In genomic region chr10:28378986-28379585, GRCh38 we compare ENCODE assay signal across 22 cellular contexts.
DNase-seq lines count a peak whose midpoint lies in the region; ATAC-seq, FAIRE-seq and TF ChIP-seq lines count a peak whose summit lies in the region.
"Had no signal": no experiment of that assay in that cellular context is flagged by ENCODE, and none has a peak within 500 bp of the region (broad histone marks: within the 10 kb centered on the region; RNA-seq: fewer than 3 reads in every experiment).

No MANE protein-coding gene starts in this region.

- H3K4me1 Mint-ChIP-seq in naive thymus-derived CD4-positive, alpha-beta T cell: peaks cover 10 to 53% (median 36%) of the 10 kb centered on the region in 7 donors
- H3K4me1 Mint-ChIP-seq in activated CD8-positive, alpha-beta T cell treated with anti-CD3 and anti-CD28 coated beads for 36 hours (ENCODE audit: low read depth): peaks cover 25% of the 10 kb centered on the region

- TF ChIP-seq EP300 in HepG2 (IDR thresholded peaks at IDR 0.05; ENCODE audit: low read depth in 2 of 2, low read length in 2 of 2) (no peak), HepG2 (CRISPR knock-in tag; IDR thresholded peaks at IDR 0.05; ENCODE audit: borderline replicate concordance) (no peak)

- intact Hi-C loops in HepG2 (cut with micrococcal nuclease; ENCODE audit: unreplicated experiment): no loop called here
- intact Hi-C loops in right lobe of liver (cut with DNase I): no loop called here
- intact Hi-C loops in naive thymus-derived CD4-positive, alpha-beta T cell (cut with micrococcal nuclease): no loop called here
- intact Hi-C loops in activated CD8-positive, alpha-beta T cell treated with anti-CD3 and anti-CD28 coated beads for 36 hours (cut with micrococcal nuclease): no loop called here

- peak overlapping the region; percentile 89 for H3K27ac ChIP-seq in HepG2 (ENCODE audit: extremely low read length, insufficient read depth, low read length)
- H3K27ac ChIP-seq in right lobe of liver: no peak overlapping the region
- no peak overlapping the region for H3K27ac ChIP-seq in naive thymus-derived CD4-positive, alpha-beta T cell (ENCODE audit: low read depth, low read length)
- H3K27ac ChIP-seq: GM23248, SK-N-MC had no signal

- H3K36me3 ChIP-seq in HepG2 (replicated peaks in 1 of 2; ENCODE audit: control insufficient read depth in 1 of 2, insufficient read depth in 2 of 2, low read length in 2 of 2) (no peaks in the 10 kb centered on the region), right lobe of liver (no peaks in the 10 kb centered on the region)
- no peaks in the 10 kb centered on the region for H3K36me3 ChIP-seq in naive thymus-derived CD4-positive, alpha-beta T cell (ENCODE audit: control insufficient read depth in 2 of 3, insufficient read depth in 3 of 3, low read length in 3 of 3)
- H3K36me3 ChIP-seq: BE2C had no signal

- no peak for FAIRE-seq in HepG2 (lab: Jason Lieb, UNC)
- FAIRE-seq: GM12891, GM18507, RCC 7860 had no signal

- H3K4me3 ChIP-seq in HepG2 (replicated peaks in 1 of 3; ENCODE audit: insufficient read depth in 1 of 3, low read depth in 2 of 3, low read length in 3 of 3): no peak overlapping the region
- no peak overlapping the region for H3K4me3 ChIP-seq in right lobe of liver
- no peak overlapping the region for H3K4me3 ChIP-seq in naive thymus-derived CD4-positive, alpha-beta T cell (ENCODE audit: low read length)
- H3K4me3 ChIP-seq: GM23248, SK-N-MC had no signal

- H2AFZ ChIP-seq in HepG2 (ENCODE audit: low read length): no peak overlapping the region
- H2AFZ ChIP-seq: GM23248 had no signal

- peaks cover 0 to 10% (median 0%) of the 10 kb centered on the region in 5 donors for H3K27me3 Mint-ChIP-seq in naive thymus-derived CD4-positive, alpha-beta T cell
- no peaks in the 10 kb centered on the region for H3K27me3 Mint-ChIP-seq in activated CD8-positive, alpha-beta T cell treated with anti-CD3 and anti-CD28 coated beads for 36 hours

- no peaks in the 10 kb centered on the region for H4K20me1 ChIP-seq in HepG2 (ENCODE audit: insufficient read depth, low read length)

- H3K4me1 ChIP-seq in HepG2 (ENCODE audit: insufficient read depth, low read length): peaks cover 69% of the 10 kb centered on the region
- H3K4me1 ChIP-seq in right lobe of liver: peaks cover 0 to 5% (median 0%) of the 10 kb centered on the region in 4 donors
- H3K4me1 ChIP-seq in naive thymus-derived CD4-positive, alpha-beta T cell (ENCODE audit: control insufficient read depth in 2 of 2, insufficient read depth in 2 of 2, low read length in 2 of 2): peaks cover 0 to 16% of the 10 kb centered on the region in 2 donors
- H3K4me1 ChIP-seq: BE2C had no signal

- BruUV-seq in HepG2 (replicated peaks; lab: Mats Ljungman, UMichigan): no TSS peak

- peak overlapping the region in 1 of 10 donors; percentile 41 for H3K4me3 Mint-ChIP-seq in naive thymus-derived CD4-positive, alpha-beta T cell
- no peak overlapping the region for H3K4me3 Mint-ChIP-seq in activated CD8-positive, alpha-beta T cell treated with anti-CD3 and anti-CD28 coated beads for 36 hours

- TF ChIP-seq POLR2A in HepG2 (IDR thresholded peaks at IDR 0.05; ENCODE audit: insufficient read depth in 1 of 2, low read depth in 2 of 2, low read length in 2 of 2) (no peak), right lobe of liver (IDR thresholded peaks at IDR 0.05) (no peak)

- H3K27me3 ChIP-seq in HepG2 (ENCODE audit: control insufficient read depth in 1 of 2, insufficient read depth in 2 of 2, low read length in 2 of 2): no peaks in the 10 kb centered on the region
- no peaks in the 10 kb centered on the region for H3K27me3 ChIP-seq in right lobe of liver
- H3K27me3 ChIP-seq in naive thymus-derived CD4-positive, alpha-beta T cell (ENCODE audit: control insufficient read depth in 2 of 2, insufficient read depth in 2 of 2, low read length in 2 of 2): no peaks in the 10 kb centered on the region

- CTCF ChIA-PET in HepG2 (lab: Yijun Ruan, JAX; ENCODE audit: low intra/inter-chr PET ratio, low total read pairs): no interaction called here
- CTCF ChIA-PET in naive thymus-derived CD4-positive, alpha-beta T cell (lab: Charles Lee): interaction anchor here (0.6 to 10.1 kb wide), 7 partner anchors 12 to 973 kb away, joined by 3 to 210 read pairs (median 33); partner anchors contain the start of gene MPP7
- CTCF ChIA-PET in activated CD8-positive, alpha-beta T cell treated with anti-CD3 and anti-CD28 coated beads for 36 hours (lab: Charles Lee): interaction anchor here (1.5 to 8.9 kb wide), 10 partner anchors 12 to 137 kb away, joined by 4 to 202 read pairs (median 55); partner anchors contain the start of gene MPP7

- no peaks in the 10 kb centered on the region for H3K36me3 Mint-ChIP-seq in naive thymus-derived CD4-positive, alpha-beta T cell
- H3K36me3 Mint-ChIP-seq in activated CD8-positive, alpha-beta T cell treated with anti-CD3 and anti-CD28 coated beads for 36 hours (ENCODE audit: low read depth): no peaks in the 10 kb centered on the region

- no peak for TF ChIP-seq RAD21 in HepG2 (CRISPR knock-in tag; IDR thresholded peaks at IDR 0.05)

- POLR2A ChIA-PET in HepG2 (lab: Yijun Ruan, JAX): interaction anchor here (3.1 kb wide), 1 partner anchor 76 kb away, joined by 30 read pairs; the partner anchor contains the start of gene MPP7
- POLR2A ChIA-PET in naive thymus-derived CD4-positive, alpha-beta T cell (lab: Charles Lee): interaction anchor here (0.7 to 5.7 kb wide), 9 partner anchors 9 to 200 kb away, joined by 3 to 88 read pairs (median 7); partner anchors contain the start of gene MPP7
- POLR2A ChIA-PET in activated CD8-positive, alpha-beta T cell treated with anti-CD3 and anti-CD28 coated beads for 36 hours (lab: Charles Lee): interaction anchor here (0.7 to 1.7 kb wide), 2 partner anchors 45 to 77 kb away, joined by 3 to 6 read pairs; no protein-coding TSS in a partner anchor

- H3K27ac Mint-ChIP-seq in naive thymus-derived CD4-positive, alpha-beta T cell: peak overlapping the region in 8 of 9 donors; percentile 33 to 94 (median 71)
- no peak overlapping the region for H3K27ac Mint-ChIP-seq in activated CD8-positive, alpha-beta T cell treated with anti-CD3 and anti-CD28 coated beads for 36 hours

- H3K79me2 ChIP-seq in HepG2 (ENCODE audit: insufficient read depth, low read length): no peaks in the 10 kb centered on the region

- ATAC-seq in HepG2 (no peak), right lobe of liver (no peak), HG03378 (IDR thresholded peaks at IDR 0.05; ENCODE audit: unreplicated experiment) (no peak)
- no peak for ATAC-seq in naive thymus-derived CD4-positive, alpha-beta T cell
- ATAC-seq in activated CD8-positive, alpha-beta T cell treated with anti-CD3 and anti-CD28 coated beads for 36 hours: no peak

- in situ Hi-C loops in HepG2 (cut with HindIII; ENCODE audit: extremely low pct_ligation_motif_present, low pct_unique_long_range_greater_than_20kb): loop anchor here (25.0 kb wide), 2 partner anchors 642 to 817 kb away; partner anchors contain the start of gene MKX

- H3K9ac ChIP-seq in HepG2 (ENCODE audit: insufficient read depth, low read depth, low read length): 0 out of 2 replicates have a peak overlapping the region, but pooled peaks have one; percentile 0
- H3K9ac ChIP-seq: GM23248 had no signal

- H3K9me3 ChIP-seq in HepG2 (ENCODE audit: low read length) (no peaks in the 10 kb centered on the region), right lobe of liver (no peaks in the 10 kb centered on the region)
- H3K9me3 ChIP-seq in naive thymus-derived CD4-positive, alpha-beta T cell (ENCODE audit: control insufficient read depth in 2 of 3, low read length in 3 of 3): no peaks in the 10 kb centered on the region
- H3K9me3 ChIP-seq: BE2C had no signal

- no peak overlapping the region for H3K4me2 ChIP-seq in HepG2 (ENCODE audit: low read depth, low read length)

- WGBS in HepG2 (ENCODE audit: low lambda C conversion rate): 85% methylated on average over 8 of the region's 8 CpGs
- WGBS in right lobe of liver (ENCODE audit: insufficient coverage, low coverage, low lambda C conversion rate, missing lambda C conversion rate): 79% methylated on average over 6 of the region's 8 CpGs

- DNase-seq in HepG2 (ENCODE audit: low spot score) (no peak), right lobe of liver (no peak), cerebellar cortex (ENCODE audit: low spot score) (peak; percentile 92), NCI-H2081 treated with DMSO at 0.1 percent for 48 hours (lab: John Stamatoyannopoulos, UW) (no peak)
- DNase-seq in naive thymus-derived CD4-positive, alpha-beta T cell: no peak
- no peak for DNase-seq in activated CD8-positive, alpha-beta T cell treated with anti-CD3 and anti-CD28 coated beads for 36 hours
- DNase-seq in activated naive CD4-positive, alpha-beta T cell treated with anti-CD3 and anti-CD28 coated beads, Interleukin-2, amount 50 U/mL, for 16 hours: no peak
- DNase-seq: 8988T, BE2C, DND-41, GDM1, GM23248, KG1, NCI-H1436 treated with DMSO at 0.1 percent for 48 hours, NCI-H226, NCI-H524 treated with DMSO at 0.1 percent for 48 hours, Right ventricle myocardium superior had no signal

- no peaks in the 10 kb centered on the region for H3K9me3 Mint-ChIP-seq in naive thymus-derived CD4-positive, alpha-beta T cell
- H3K9me3 Mint-ChIP-seq in activated CD8-positive, alpha-beta T cell treated with anti-CD3 and anti-CD28 coated beads for 36 hours: no peaks in the 10 kb centered on the region

- TF ChIP-seq CTCF in HepG2 (CRISPR knock-in tag; IDR thresholded peaks at IDR 0.05) (no peak), right lobe of liver (IDR thresholded peaks at IDR 0.05) (no peak)
- TF ChIP-seq CTCF in activated CD8-positive, alpha-beta T cell treated with anti-CD3 and anti-CD28 coated beads for 36 hours (IDR thresholded peaks at IDR 0.05): no peak

TF ChIP-seq in HepG2, 621 proteins besides CTCF, POLR2A, EP300 and RAD21 (continues in another document):
- no peak for TF ChIP-seq ZBTB10 (CRISPR knock-in tag; IDR thresholded peaks at IDR 0.05; ENCODE audit: borderline replicate concordance)
- no peak for TF ChIP-seq ZNF562 (CRISPR knock-in tag; IDR thresholded peaks at IDR 0.05; ENCODE audit: borderline replicate concordance)
